In the genomic region with DNA sequence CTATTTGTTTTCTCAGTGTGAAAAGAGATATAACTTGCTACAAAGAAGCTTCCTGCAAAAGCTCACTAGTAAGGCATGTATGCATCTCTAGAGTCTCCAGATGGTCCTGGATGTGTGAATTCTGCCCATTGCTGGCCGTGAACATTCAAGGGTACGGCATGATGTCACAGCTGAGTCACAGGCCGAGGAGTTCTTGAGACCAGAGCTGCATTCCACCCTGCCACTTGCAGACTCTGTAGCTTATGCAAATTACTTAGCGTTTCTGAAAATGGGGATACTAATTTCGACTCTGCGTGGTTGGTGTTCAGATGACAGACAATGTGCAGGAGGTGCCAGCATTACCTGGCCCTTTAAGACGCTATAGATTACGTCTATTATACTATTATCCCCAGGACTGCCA, we compare ENCODE assay signal across 20 cellular contexts.
A peak's percentile ranks its signal among the peaks of the same experiment; 100 is the strongest.
DNase-seq lines count a peak whose midpoint lies in the region; TF ChIP-seq lines count a peak whose summit lies in the region.
"Had no signal": no experiment of that assay in that cellular context is flagged by ENCODE, and none has a peak within 500 bp of the region (broad histone marks: within the 10 kb centered on the region; RNA-seq: fewer than 3 reads in every experiment).

No MANE protein-coding gene starts in this region.

- TF ChIP-seq POLR2A in testis (IDR thresholded peaks at IDR 0.05), result no peak

- 60 to 71% methylated on average over 8 of the region's 8 CpGs for WGBS in testis, 2 donors

- H3K4me1 ChIP-seq in right atrium auricular region, result no peaks in the 10 kb centered on the region
- H3K4me1 ChIP-seq in testis, result no peaks in the 10 kb centered on the region
- H3K4me1 ChIP-seq: BLaER1, Caco-2 had no signal

- DNase-seq in right atrium auricular region (ENCODE audit: low spot score) (peak; percentile 18), cardiac septum (ENCODE audit: low spot score) (no peak), ecto neural progenitor cell (ENCODE audit: low spot score) (peak; percentile 19), testis (peak; percentile 31), SKM-1 treated with dmso at 0.1 percent for 144 hours (lab: John Stamatoyannopoulos, UW; ENCODE audit: unreplicated experiment) (no peak)
- no peak for DNase-seq in stimulated activated naive CD4-positive, alpha-beta T cell (lab: John Stamatoyannopoulos, UW)
- DNase-seq: Caco-2; CD4-positive, CD25-positive, alpha-beta regulatory T cell; CD8-positive, alpha-beta T cell; DMS153; DND-41; EL; GDM1; GM23248; H7; HCEC 1CT had no signal

- H3K4me3 ChIP-seq in right atrium auricular region, result no peak overlapping the region
- no peak overlapping the region for H3K4me3 ChIP-seq in testis
- H3K4me3 ChIP-seq: BLaER1, GM12878, GM23248 had no signal

- no peaks in the 10 kb centered on the region for H3K27me3 ChIP-seq in right atrium auricular region
- no peaks in the 10 kb centered on the region for H3K27me3 ChIP-seq in testis
- H3K27me3 ChIP-seq: BLaER1 had no signal

- intact Hi-C loops in cardiac septum (cut with DNase I) (no loop called here), testis (cut with DNase I; ENCODE audit: low total_unique reads) (no loop called here)

- TF ChIP-seq CTCF in right atrium auricular region (IDR thresholded peaks at IDR 0.05), result no peak
- TF ChIP-seq CTCF in testis (IDR thresholded peaks at IDR 0.05), result no peak

- no peaks in the 10 kb centered on the region for H3K9me3 ChIP-seq in right atrium auricular region
- no peaks in the 10 kb centered on the region for H3K9me3 ChIP-seq in testis
- H3K9me3 ChIP-seq: BLaER1, Caco-2 had no signal

- H3K27ac ChIP-seq in right atrium auricular region (no peak overlapping the region), testis (no peak overlapping the region)
- H3K27ac ChIP-seq: 22Rv1, BLaER1, C4-2B, GM23248 had no signal

- no peaks in the 10 kb centered on the region for H3K36me3 ChIP-seq in right atrium auricular region
- no peaks in the 10 kb centered on the region for H3K36me3 ChIP-seq in testis (ENCODE audit: low read depth, missing control alignments)
- H3K36me3 ChIP-seq: BLaER1 had no signal

Comparison
In these comparisons a context has a peak if more than half of its experiments do, and no peak if none do; other contexts are left out.
1. DNase-seq: peak in right atrium auricular region (single experiment), ecto neural progenitor cell (single experiment) and testis (single experiment); none in cardiac septum (single experiment), stimulated activated naive CD4-positive, alpha-beta T cell (0 of 6) and SKM-1 treated with dmso at 0.1 percent for 144 hours (single experiment).